ENCODE assay signal across 8 cellular contexts in the genomic region with DNA sequence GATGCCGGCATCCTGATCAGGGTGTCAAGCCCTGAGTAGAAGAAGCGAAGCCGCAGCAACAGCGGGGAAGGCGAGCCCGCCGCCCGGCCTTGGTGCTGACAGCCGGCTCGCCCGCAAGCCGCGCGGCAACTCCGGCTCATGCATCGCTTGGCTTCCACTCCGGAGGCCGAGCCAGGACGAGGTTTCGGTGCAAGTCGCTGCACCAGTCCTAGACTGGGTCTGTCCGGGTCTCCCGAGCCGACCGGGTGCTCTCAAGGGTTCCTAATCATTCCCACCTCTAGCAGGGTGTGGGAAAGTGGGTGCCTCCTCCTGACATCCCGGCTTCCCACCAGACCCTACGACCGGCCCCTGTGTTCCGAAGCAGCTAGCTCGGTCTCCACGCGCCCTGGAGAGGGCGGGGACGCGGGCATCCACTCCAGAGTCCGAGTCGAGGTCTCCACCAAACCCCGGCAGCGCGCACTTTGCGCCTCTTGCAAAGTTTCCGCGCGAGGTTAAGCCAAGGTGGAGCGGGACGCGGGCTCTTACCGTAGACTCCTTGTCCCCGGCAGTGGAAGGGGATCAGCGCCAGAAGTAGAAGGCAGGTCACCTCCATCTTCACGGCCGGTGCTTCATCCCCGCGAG. TPM values are rescaled to one million over a fixed set of nuclear protein-coding genes. Genes with fewer than 3 reads are reported as not detected.
A peak's percentile ranks its signal among the peaks of the same experiment; 100 is the strongest.
DNase-seq lines count a peak whose midpoint lies in the region; ATAC-seq and TF ChIP-seq lines count a peak whose summit lies in the region.

No MANE protein-coding gene starts in this region.

- H4K91ac ChIP-seq in trophoblast cell (ENCODE audit: low read depth, low read length): no peak overlapping the region

- H3K18ac ChIP-seq in trophoblast cell (ENCODE audit: low read length): no peak overlapping the region

- H3K4me3 ChIP-seq in Jurkat, Clone E6-1 (ENCODE audit: low read length): peak overlapping the region; percentile 13; the same call in 1 of the 2 replicates
- H3K4me3 ChIP-seq in fibroblast of villous mesenchyme (ENCODE audit: low read depth, low read length) (peak overlapping the region; percentile 74), trophoblast cell (ENCODE audit: low read depth, low read length) (no peak overlapping the region)

- no peaks in the 10 kb centered on the region for H3K36me3 ChIP-seq in trophoblast cell (ENCODE audit: control insufficient read depth in 1 of 2, insufficient read depth in 2 of 2, low read length in 2 of 2)

- intact Hi-C loops in CD14-positive monocyte (cut with micrococcal nuclease): loop anchor here in 1 of 2 donors (10.0 kb wide), 1 partner anchor 798 kb away; no protein-coding TSS in a partner anchor

- no peak overlapping the region for H3K23ac ChIP-seq in trophoblast cell (ENCODE audit: low read length)

- H2AK5ac ChIP-seq in trophoblast cell (ENCODE audit: low read length): no peak overlapping the region

- no peak overlapping the region for H3K14ac ChIP-seq in trophoblast cell (ENCODE audit: low read length)

- peak overlapping the region; percentile 75 to 85 for H3K4me3 Mint-ChIP-seq in CD14-positive monocyte
- peak overlapping the region; percentile 78 for H3K4me3 Mint-ChIP-seq in activated T-cell treated with anti-CD3 and anti-CD28 coated beads, Interleukin-2, amount 50 U/mL, for 4 hours

- no peak overlapping the region for H2BK5ac ChIP-seq in trophoblast cell (ENCODE audit: low read depth, low read length, poor library complexity)

- peaks cover 8 to 15% of the 10 kb centered on the region in 2 experiments for H3K4me1 ChIP-seq in trophoblast cell (ENCODE audit: control insufficient read depth in 1 of 2, insufficient read depth in 2 of 2, low read length in 2 of 2)

- peaks cover 77% of the 10 kb centered on the region for H3K27me3 ChIP-seq in trophoblast cell (ENCODE audit: insufficient read depth, low read length)

- H3K27ac Mint-ChIP-seq in CD14-positive monocyte: no peak overlapping the region

- DNase-seq in CD14-positive monocyte (ENCODE audit: low spot score) (no peak), fibroblast of villous mesenchyme (ENCODE audit: low read depth) (peak; percentile 44), trophoblast cell (peak in 1 of 2 donors; percentile 45), NCI-H2107 (lab: John Stamatoyannopoulos, UW) (no peak)
- no peak for DNase-seq in Jurkat, Clone E6-1 (ENCODE audit: low read depth, low spot score)
- peak; percentile 17 for DNase-seq in activated T-cell treated with anti-CD3 and anti-CD28 coated beads, Interleukin-2, amount 50 U/mL, for 4 hours

- TF ChIP-seq CTCF in CD14-positive monocyte (IDR thresholded peaks at IDR 0.05) (no peak), fibroblast of villous mesenchyme (IDR thresholded peaks at IDR 0.05; ENCODE audit: insufficient read depth, low read depth, low read length) (no peak)

- no peak overlapping the region for H3K27ac ChIP-seq in trophoblast cell (ENCODE audit: low read depth, low read length)

- no peak overlapping the region for H2BK120ac ChIP-seq in trophoblast cell (ENCODE audit: insufficient read depth, low read length, poor library complexity)

- no CpG with 5 or more reads among the region's 54 CpGs for WGBS in trophoblast cell (ENCODE audit: extremely low coverage, insufficient coverage, insufficient read length)

- H3K79me1 ChIP-seq in trophoblast cell (ENCODE audit: low read length): no peaks in the 10 kb centered on the region

- H3K4me1 Mint-ChIP-seq in CD14-positive monocyte: peaks cover 44% of the 10 kb centered on the region
- H3K4me1 Mint-ChIP-seq in activated T-cell treated with anti-CD3 and anti-CD28 coated beads, Interleukin-2, amount 50 U/mL, for 4 hours (ENCODE audit: low read depth): peaks cover 19% of the 10 kb centered on the region

- ATAC-seq in activated T-cell treated with anti-CD3 and anti-CD28 coated beads, Interleukin-2, amount 50 U/mL, for 4 hours: peak in 1 of 2 donors; percentile 6
- ATAC-seq in GM19351 (IDR thresholded peaks at IDR 0.05; ENCODE audit: unreplicated experiment) (no peak), GM18520 (IDR thresholded peaks at IDR 0.05; ENCODE audit: unreplicated experiment) (no peak)

- peaks cover 8% of the 10 kb centered on the region for H3K9me3 ChIP-seq in trophoblast cell (ENCODE audit: insufficient read depth, low read depth, low read length)

- H3K79me2 ChIP-seq in trophoblast cell (ENCODE audit: control insufficient read depth, insufficient read depth, low read length, poor library complexity): no peaks in the 10 kb centered on the region

- H2AFZ ChIP-seq in trophoblast cell (ENCODE audit: insufficient read depth, low read length, poor library complexity): no peak overlapping the region

- no peak overlapping the region for H3K9ac ChIP-seq in trophoblast cell (ENCODE audit: low read length)

- no peak overlapping the region for H3K4ac ChIP-seq in trophoblast cell (ENCODE audit: low read depth, low read length)

- peaks cover 14 to 16% of the 10 kb centered on the region in 2 donors for H3K36me3 Mint-ChIP-seq in CD14-positive monocyte
- no peaks in the 10 kb centered on the region for H3K36me3 Mint-ChIP-seq in activated T-cell treated with anti-CD3 and anti-CD28 coated beads, Interleukin-2, amount 50 U/mL, for 4 hours (ENCODE audit: insufficient read depth)

- H2BK12ac ChIP-seq in trophoblast cell (ENCODE audit: low read length): no peak overlapping the region

- H4K8ac ChIP-seq in trophoblast cell (ENCODE audit: low read depth, low read length): no peak overlapping the region

- peaks cover 72 to 88% (median 75%) of the 10 kb centered on the region in 3 donors for H3K27me3 Mint-ChIP-seq in CD14-positive monocyte (ENCODE audit: low read depth in 3 of 3)
- H3K27me3 Mint-ChIP-seq in activated T-cell treated with anti-CD3 and anti-CD28 coated beads, Interleukin-2, amount 50 U/mL, for 4 hours (ENCODE audit: low read depth): peaks cover 39% of the 10 kb centered on the region

- peaks cover 0 to 27% (median 13%) of the 10 kb centered on the region in 7 donors for H3K9me3 Mint-ChIP-seq in CD14-positive monocyte
- no peaks in the 10 kb centered on the region for H3K9me3 Mint-ChIP-seq in activated T-cell treated with anti-CD3 and anti-CD28 coated beads, Interleukin-2, amount 50 U/mL, for 4 hours

- peak overlapping the region; percentile 96 for H3K4me2 ChIP-seq in trophoblast cell (ENCODE audit: low read length)

- no peak overlapping the region for H4K12ac ChIP-seq in trophoblast cell (ENCODE audit: low read depth, low read length)

RNA-seq across cellular contexts. Expression of gene MDGA1, which starts 1.4 kb away (rescaled TPM):
- not detected for polyA plus RNA-seq in CD14-positive monocyte
- polyA plus RNA-seq in Jurkat, Clone E6-1 (2012; ENCODE audit: insufficient read depth, insufficient read length): 1.8 TPM
- 1 to 10 TPM; 1.2 to 5.3 (median 2.3) TPM for total RNA-seq in activated T-cell treated with anti-CD3 and anti-CD28 coated beads, Interleukin-2, amount 50 U/mL, for 4 hours
- total RNA-seq in fibroblast of villous mesenchyme: 5.2 and 5.8 TPM in 2 replicates
- 0.04 and 0.18 TPM in 2 replicates for polyA plus RNA-seq in trophoblast cell (2013)

Comparison
In these comparisons a context has a peak if more than half of its experiments do, and no peak if none do; other contexts are left out.
1. DNase-seq: peak in activated T-cell treated with anti-CD3 and anti-CD28 coated beads, Interleukin-2, amount 50 U/mL, for 4 hours (single experiment) and fibroblast of villous mesenchyme (single experiment); none in CD14-positive monocyte (single experiment), Jurkat, Clone E6-1 (single experiment) and NCI-H2107 (single experiment).